In genomic region chr18:61474918-61475317, GRCh38 we compare ENCODE assay signal across 28 cellular contexts.
"Had no signal": no experiment of that assay in that cellular context is flagged by ENCODE, and none has a peak within 500 bp of the region (broad histone marks: within the 10 kb centered on the region; RNA-seq: fewer than 3 reads in every experiment).

No MANE protein-coding gene starts in this region.

- H3K36me3 ChIP-seq: neural progenitor cell, ovary, right lobe of liver, sigmoid colon, stomach, thoracic aorta, thyroid gland, tibial nerve, upper lobe of right lung, uterus had no signal

- H3K9me3 ChIP-seq: ovary, psoas muscle, right lobe of liver, sigmoid colon, stomach, thoracic aorta, thyroid gland, tibial nerve, upper lobe of right lung, uterus had no signal

- H3K27ac Mint-ChIP-seq: natural killer cell; neural progenitor cell; progenitor cell of endocrine pancreas; stimulated activated effector memory CD8-positive, alpha-beta T cell treated with anti-CD3 and anti-CD28 coated beads, Interleukin-12 subunit alpha, Interleukin-12 subunit beta, amount 100 ng/mL, for 72 hours; stimulated activated naive B cell treated with anti-CD40 and anti-IgM and Interleukin-4, amounts not matched to agents 10 μg/mL and 1 μg/mL and 100 μg/mL, for 72 hours; stimulated activated naive CD8-positive, alpha-beta T cell treated with anti-CD3 and anti-CD28 coated beads, Interleukin-15, Interleukin-2, amounts not matched to agents 100 ng/mL and 50 ng/mL, for 24 hours; type B pancreatic cell had no signal

- DNase-seq: natural killer cell; occipital lobe; ovary; posterior cingulate gyrus; psoas muscle; right cardiac atrium; right lobe of liver; sigmoid colon; small intestine; stimulated activated CD4-positive, alpha-beta T cell treated with anti-CD3 and anti-CD28 coated beads, Interleukin-15, amount 100 ng/mL, for 24 hours; stimulated activated CD4-positive, alpha-beta T cell treated with anti-CD3 and anti-CD28 coated beads, Interleukin-2, amount 100 ng/mL, for 24 hours; stimulated activated CD4-positive, alpha-beta T cell treated with anti-CD3 and anti-CD28 coated beads, Interleukin-2, amount 100 ng/mL, for 48 hours; stimulated activated CD4-positive, alpha-beta T cell treated with anti-CD3 and anti-CD28 coated beads, Interleukin-4, amount 100 ng/mL, for 24 hours; stimulated activated naive B cell treated with anti-CD40 and anti-IgM and Interleukin-4, amounts not matched to agents 10 μg/mL and 1 μg/mL and 100 μg/mL, for 72 hours; stimulated activated naive CD4-positive, alpha-beta T cell treated with Interleukin-2 at 50 U/mL for 16 hours; stomach; thyroid gland; upper lobe of right lung; uterus had no signal

- H3K27me3 ChIP-seq: neural progenitor cell, ovary, right lobe of liver, sigmoid colon, thyroid gland, tibial nerve, upper lobe of right lung, uterus had no signal

- ATAC-seq: natural killer cell; psoas muscle; right cardiac atrium; right lobe of liver; stimulated activated effector memory CD8-positive, alpha-beta T cell treated with anti-CD3 and anti-CD28 coated beads, Interleukin-12 subunit alpha, Interleukin-12 subunit beta, amount 100 ng/mL, for 72 hours; stimulated activated naive B cell treated with anti-CD40 and anti-IgM and Interleukin-4, amounts not matched to agents 10 μg/mL and 1 μg/mL and 100 μg/mL, for 72 hours; upper lobe of right lung had no signal

- H3K27ac ChIP-seq: neural progenitor cell, ovary, parathyroid adenoma, psoas muscle, right lobe of liver, sigmoid colon, stomach, thoracic aorta, thyroid gland, tibial nerve, upper lobe of right lung, uterus had no signal

- H3K4me1 ChIP-seq: parathyroid adenoma, psoas muscle, right lobe of liver, sigmoid colon, stomach, thyroid gland, tibial nerve, upper lobe of right lung, uterus had no signal

- H3K9me3 Mint-ChIP-seq: nephron; stimulated activated effector memory CD8-positive, alpha-beta T cell treated with anti-CD3 and anti-CD28 coated beads, Interleukin-12 subunit alpha, Interleukin-12 subunit beta, amount 100 ng/mL, for 72 hours; stimulated activated naive CD8-positive, alpha-beta T cell treated with anti-CD3 and anti-CD28 coated beads, Interleukin-15, Interleukin-2, amounts not matched to agents 100 ng/mL and 50 ng/mL, for 24 hours; type B pancreatic cell had no signal

- H3K4me1 Mint-ChIP-seq: natural killer cell; stimulated activated effector memory CD8-positive, alpha-beta T cell treated with anti-CD3 and anti-CD28 coated beads, Interleukin-12 subunit alpha, Interleukin-12 subunit beta, amount 100 ng/mL, for 72 hours; stimulated activated naive B cell treated with anti-CD40 and anti-IgM and Interleukin-4, amounts not matched to agents 10 μg/mL and 1 μg/mL and 100 μg/mL, for 72 hours had no signal

- H3K36me3 Mint-ChIP-seq: natural killer cell; stimulated activated effector memory CD8-positive, alpha-beta T cell treated with anti-CD3 and anti-CD28 coated beads, Interleukin-12 subunit alpha, Interleukin-12 subunit beta, amount 100 ng/mL, for 72 hours; stimulated activated naive B cell treated with anti-CD40 and anti-IgM and Interleukin-4, amounts not matched to agents 10 μg/mL and 1 μg/mL and 100 μg/mL, for 72 hours; type B pancreatic cell had no signal

- H3K9ac ChIP-seq: neural progenitor cell, parathyroid adenoma had no signal

- H3K4me2 ChIP-seq: neural progenitor cell had no signal

- H3K79me2 ChIP-seq: parathyroid adenoma had no signal

- H3K4me3 ChIP-seq: neural progenitor cell, ovary, psoas muscle, right lobe of liver, sigmoid colon, stomach, thoracic aorta, thyroid gland, tibial nerve, upper lobe of right lung, uterus had no signal

- H2AFZ ChIP-seq: neural progenitor cell, parathyroid adenoma had no signal

- H3K4me3 Mint-ChIP-seq: natural killer cell; neural progenitor cell; stimulated activated effector memory CD8-positive, alpha-beta T cell treated with anti-CD3 and anti-CD28 coated beads, Interleukin-12 subunit alpha, Interleukin-12 subunit beta, amount 100 ng/mL, for 72 hours; stimulated activated naive B cell treated with anti-CD40 and anti-IgM and Interleukin-4, amounts not matched to agents 10 μg/mL and 1 μg/mL and 100 μg/mL, for 72 hours; stimulated activated naive CD8-positive, alpha-beta T cell treated with anti-CD3 and anti-CD28 coated beads, Interleukin-15, Interleukin-2, amounts not matched to agents 100 ng/mL and 50 ng/mL, for 24 hours; type B pancreatic cell had no signal
